Comparison of ENCODE assay signal across 26 cellular contexts in genomic region chr9:629136-629535, GRCh38.
DNase-seq lines count a peak whose midpoint lies in the region; ATAC-seq and TF ChIP-seq lines count a peak whose summit lies in the region.
"Had no signal": no experiment of that assay in that cellular context is flagged by ENCODE, and none has a peak within 500 bp of the region (broad histone marks: within the 10 kb centered on the region; RNA-seq: fewer than 3 reads in every experiment).

No MANE protein-coding gene starts in this region.

- DNase-seq in NCI-H2171 treated with DMSO at 0.1 percent for 48 hours (lab: John Stamatoyannopoulos, UW) (peak; percentile 44), NCI-H2171 (lab: John Stamatoyannopoulos, UW) (no peak), kidney tubule cell (ENCODE audit: low spot score) (peak; percentile 21), transverse colon (peak; percentile 35), EL (no peak), NCI-H2227 treated with DMSO at 0.1 percent for 48 hours (lab: John Stamatoyannopoulos, UW) (no peak)
- DNase-seq: 8988T; activated CD4-positive, alpha-beta T cell treated with anti-CD3 and anti-CD28 coated beads, Interleukin-2, amount 50 U/mL, for 1 hour; activated CD8-positive, alpha-beta memory T cell treated with anti-CD3 and anti-CD28 coated beads, Interleukin-2, amount 50 U/mL, for 48 hours; activated gamma-delta T cell; AML-193; amygdala; DMS79 treated with DMSO at 0.1 percent for 48 hours; dorsolateral prefrontal cortex; H7; kidney; naive thymus-derived CD4-positive, alpha-beta T cell; NCI-H1417 treated with DMSO at 0.1 percent for 48 hours; PC-9; stimulated activated naive CD4-positive, alpha-beta T cell; WERI-Rb-1 had no signal

- no peak for TF ChIP-seq EP300 in transverse colon (IDR thresholded peaks at IDR 0.05; ENCODE audit: low read depth)

- H2AFZ ChIP-seq in OCI-LY1 (ENCODE audit: low read length), result no peak overlapping the region
- H2AFZ ChIP-seq: PC-9 had no signal

- H3K9ac ChIP-seq in OCI-LY1 (ENCODE audit: low read length), result no peak overlapping the region

- no peak for ATAC-seq in GM18870 (IDR thresholded peaks at IDR 0.05; ENCODE audit: unreplicated experiment)
- ATAC-seq: gastroesophageal sphincter; naive thymus-derived CD4-positive, alpha-beta T cell; sciatic nerve had no signal

- H3K36me3 ChIP-seq in OCI-LY1 (ENCODE audit: insufficient read depth, low read length) (no peaks in the 10 kb centered on the region; the same call in 1 of the 2 replicates), transverse colon (no peaks in the 10 kb centered on the region)
- H3K36me3 ChIP-seq: cardiac muscle cell, gastroesophageal sphincter, WERI-Rb-1 had no signal

- no peaks in the 10 kb centered on the region for H4K20me1 ChIP-seq in OCI-LY1 (ENCODE audit: insufficient read depth, low read length)

- 49 to 51% methylated on average over 3 of the region's 3 CpGs for WGBS in transverse colon (ENCODE audit: low coverage in 1 of 2), 2 donors

- intact Hi-C loops in transverse colon (cut with DNase I; ENCODE audit: low total_unique reads), result loop anchor here (10.0 kb wide), 1 partner anchor 66 kb away; no protein-coding TSS in a partner anchor

- H3K4me3 ChIP-seq in OCI-LY1 (ENCODE audit: low read depth, low read length, poor library complexity, severe bottlenecking) (no peak overlapping the region), transverse colon (no peak overlapping the region)
- H3K4me3 ChIP-seq: cardiac muscle cell, dorsolateral prefrontal cortex, gastroesophageal sphincter, PC-9 had no signal

- TF ChIP-seq POLR2A in transverse colon (IDR thresholded peaks at IDR 0.05), result no peak

- no peaks in the 10 kb centered on the region for H3K79me2 ChIP-seq in OCI-LY1 (ENCODE audit: insufficient read depth, low read length)

- H3K27ac ChIP-seq in OCI-LY1 (ENCODE audit: low read depth, low read length, poor library complexity, severe bottlenecking), result peak overlapping the region; percentile 40
- peak overlapping the region in 3 of 4 donors; percentile 18 to 86 (median 74) for H3K27ac ChIP-seq in transverse colon
- H3K27ac ChIP-seq: cardiac muscle cell, gastroesophageal sphincter, PC-9, WERI-Rb-1 had no signal

- no peak overlapping the region for H3K4me2 ChIP-seq in OCI-LY1 (ENCODE audit: low read length)
- H3K4me2 ChIP-seq: PC-9 had no signal

- in situ Hi-C loops in transverse colon (cut with MboI; ENCODE audit: low pct_ligation_motif_present in 1 of 4, low pct_unique_long_range_greater_than_20kb in 1 of 4, low sequenced_read_pairs in 3 of 4), result no loop called here

- H3K4me1 ChIP-seq in OCI-LY1 (ENCODE audit: insufficient read depth, low read length, severe bottlenecking) (peaks cover 58% of the 10 kb centered on the region), transverse colon (peaks cover 12 to 38% (median 15%) of the 10 kb centered on the region in 4 donors)

- H3F3A ChIP-seq in OCI-LY1 (ENCODE audit: insufficient read depth, low read length), result no peaks in the 10 kb centered on the region

- no peaks in the 10 kb centered on the region for H3K9me2 ChIP-seq in OCI-LY1 (ENCODE audit: low read depth, low read length)

- H3K27me3 ChIP-seq in OCI-LY1 (ENCODE audit: insufficient read depth, low read length), result no peaks in the 10 kb centered on the region
- H3K27me3 ChIP-seq in transverse colon, result no peaks in the 10 kb centered on the region
- H3K27me3 ChIP-seq: cardiac muscle cell, dorsolateral prefrontal cortex, gastroesophageal sphincter had no signal

- no peak for TF ChIP-seq CTCF in OCI-LY1 (IDR thresholded peaks at IDR 0.05; ENCODE audit: low read length)
- TF ChIP-seq CTCF in transverse colon (IDR thresholded peaks at IDR 0.05), result no peak

- H3K9me3 ChIP-seq in OCI-LY1 (ENCODE audit: low read length) (no peaks in the 10 kb centered on the region), transverse colon (no peaks in the 10 kb centered on the region)
- H3K9me3 ChIP-seq: gastroesophageal sphincter had no signal

Comparison
In these comparisons a context has a peak if more than half of its experiments do, and no peak if none do; other contexts are left out.
1. DNase-seq: peak in NCI-H2171 treated with DMSO at 0.1 percent for 48 hours (single experiment), kidney tubule cell (single experiment) and transverse colon (single experiment); none in NCI-H2171 (single experiment), EL (single experiment) and NCI-H2227 treated with DMSO at 0.1 percent for 48 hours (single experiment).